In genomic region chr4:1580687-1581012, GRCh38 we compare ENCODE assay signal across 8 cellular contexts.
A peak's percentile ranks its signal among the peaks of the same experiment; 100 is the strongest.
DNase-seq lines count a peak whose midpoint lies in the region; TF ChIP-seq lines count a peak whose summit lies in the region.
"Not testable (repeated sequence)": the region's sequence is repeated elsewhere in the genome, so short reads cannot be mapped to it uniquely, and the experiment has no call there.

No MANE protein-coding gene starts in this region.

- H3K9me3 Mint-ChIP-seq in HFFc6, result not testable (repeated sequence)

- peaks cover 18% of the 10 kb centered on the region for H3K27me3 Mint-ChIP-seq in HFFc6 (ENCODE audit: insufficient read depth)

- not testable (repeated sequence) for H3K4me1 Mint-ChIP-seq in HFFc6 (ENCODE audit: low read depth)

- not testable (repeated sequence) for H3K36me3 ChIP-seq in sigmoid colon, tibial nerve

- POLR2A ChIA-PET in AG04449 (lab: Yijun Ruan, JAX), result not testable (repeated sequence)

- intact Hi-C loops in sigmoid colon (cut with DNase I), result loop anchor here (2.0 kb wide), 1 partner anchor 232 kb away; no protein-coding TSS in a partner anchor

- 2 to 5% methylated on average over 12 of the region's 16 CpGs for WGBS in sigmoid colon, 2 donors
- WGBS in tibial nerve, 2 donors, result no CpG with 5 or more reads among the region's 16 CpGs

- not testable (repeated sequence) for TF ChIP-seq POLR2A in sigmoid colon (IDR thresholded peaks at IDR 0.05); tibial nerve (IDR thresholded peaks at IDR 0.05)

- H3K27ac ChIP-seq in sigmoid colon (peak overlapping the region in 3 of 4 donors; percentile 76 to 85 (median 82)), tibial nerve (peak overlapping the region; percentile 79 to 87 (median 82))

- CTCF ChIA-PET in AG04449 (lab: Yijun Ruan, JAX), result interaction anchor here (0.6 to 0.9 kb wide), 4 partner anchors 9 to 451 kb away, joined by 3 to 4 read pairs (median 3); no protein-coding TSS in a partner anchor

- TF ChIP-seq CTCF in AG04449 (IDR thresholded peaks at IDR 0.05; ENCODE audit: insufficient read depth, low read length, missing control alignments); HFFc6 (IDR thresholded peaks at IDR 0.05); epithelial cell of proximal tubule (conservative IDR thresholded peaks at IDR 0.05; ENCODE audit: low read depth, low read length); foreskin fibroblast (IDR thresholded peaks at IDR 0.05; ENCODE audit: low read depth, low read length); sigmoid colon (IDR thresholded peaks at IDR 0.05); tibial nerve (IDR thresholded peaks at IDR 0.05): not testable (repeated sequence)

- H3K27ac Mint-ChIP-seq in HFFc6, result not testable (repeated sequence)

- H3K4me1 ChIP-seq in sigmoid colon (peaks cover 0 to 26% (median 24%) of the 10 kb centered on the region in 4 donors), tibial nerve (peaks cover 0 to 18% (median 6%) of the 10 kb centered on the region in 4 donors)

- not testable (repeated sequence) for H3K36me3 Mint-ChIP-seq in HFFc6 (ENCODE audit: low read depth)

- H3K4me3 ChIP-seq in AG04449 (ENCODE audit: low read depth, low read length); epithelial cell of proximal tubule (ENCODE audit: low read depth, low read length); foreskin fibroblast (ENCODE audit: low read depth in 1 of 2, low read length in 2 of 2): not testable (repeated sequence)
- H3K4me3 ChIP-seq in sigmoid colon (peak overlapping the region in 3 of 4 donors; percentile 52 to 73 (median 61)), tibial nerve (peak overlapping the region in 2 of 4 donors; percentile 50 to 73)

- not testable (repeated sequence) for H3K4me3 Mint-ChIP-seq in HFFc6

- H3K9me3 ChIP-seq in sigmoid colon, tibial nerve: not testable (repeated sequence)

- peaks cover 3 to 30% (median 28%) of the 10 kb centered on the region in 3 donors for H3K27me3 ChIP-seq in sigmoid colon
- peaks cover 0 to 14% of the 10 kb centered on the region in 2 donors for H3K27me3 ChIP-seq in tibial nerve

- TF ChIP-seq EP300 in sigmoid colon (IDR thresholded peaks at IDR 0.05); tibial nerve (IDR thresholded peaks at IDR 0.05): not testable (repeated sequence)

- peak; percentile 10 for DNase-seq in AG04449 (ENCODE audit: low read depth, low spot score)
- peak; percentile 81 for DNase-seq in HFFc6
- DNase-seq in T1000 (lab: John Stamatoyannopoulos, UW), result peak; percentile 91
- DNase-seq in epithelial cell of proximal tubule (ENCODE audit: low read depth), result peak; percentile 10
- peak; percentile 88 to 95 for DNase-seq in foreskin fibroblast
- DNase-seq in kidney glomerular epithelial cell (lab: John Stamatoyannopoulos, UW), result peak; percentile 8
- DNase-seq in sigmoid colon; tibial nerve (ENCODE audit: low spot score in 2 of 2): not testable (repeated sequence)
